8 cellular contexts compared by ENCODE assay signal in genomic region chr5:175279506-175279905, GRCh38.
"Had no signal": no experiment of that assay in that cellular context is flagged by ENCODE, and none has a peak within 500 bp of the region (broad histone marks: within the 10 kb centered on the region; RNA-seq: fewer than 3 reads in every experiment).

No MANE protein-coding gene starts in this region.

- H3K9ac ChIP-seq: GM23248 had no signal

- H3K36me3 ChIP-seq: HAP-1 had no signal

- H2AFZ ChIP-seq: GM23248, GM23338 had no signal

- H3K4me1 ChIP-seq: HAP-1 had no signal

- H3K9me3 ChIP-seq: HAP-1 had no signal

- H3K4me2 ChIP-seq: GM23338 had no signal

- DNase-seq: GM23248, GOT3, H7, H9, HCEC 1CT, HFFc6 had no signal

- H3K4me3 ChIP-seq: GM23248, GM23338, HAP-1 had no signal

- H3K27ac ChIP-seq: GM23248 had no signal
